ENCODE assay signal across 8 cellular contexts in the genomic region with DNA sequence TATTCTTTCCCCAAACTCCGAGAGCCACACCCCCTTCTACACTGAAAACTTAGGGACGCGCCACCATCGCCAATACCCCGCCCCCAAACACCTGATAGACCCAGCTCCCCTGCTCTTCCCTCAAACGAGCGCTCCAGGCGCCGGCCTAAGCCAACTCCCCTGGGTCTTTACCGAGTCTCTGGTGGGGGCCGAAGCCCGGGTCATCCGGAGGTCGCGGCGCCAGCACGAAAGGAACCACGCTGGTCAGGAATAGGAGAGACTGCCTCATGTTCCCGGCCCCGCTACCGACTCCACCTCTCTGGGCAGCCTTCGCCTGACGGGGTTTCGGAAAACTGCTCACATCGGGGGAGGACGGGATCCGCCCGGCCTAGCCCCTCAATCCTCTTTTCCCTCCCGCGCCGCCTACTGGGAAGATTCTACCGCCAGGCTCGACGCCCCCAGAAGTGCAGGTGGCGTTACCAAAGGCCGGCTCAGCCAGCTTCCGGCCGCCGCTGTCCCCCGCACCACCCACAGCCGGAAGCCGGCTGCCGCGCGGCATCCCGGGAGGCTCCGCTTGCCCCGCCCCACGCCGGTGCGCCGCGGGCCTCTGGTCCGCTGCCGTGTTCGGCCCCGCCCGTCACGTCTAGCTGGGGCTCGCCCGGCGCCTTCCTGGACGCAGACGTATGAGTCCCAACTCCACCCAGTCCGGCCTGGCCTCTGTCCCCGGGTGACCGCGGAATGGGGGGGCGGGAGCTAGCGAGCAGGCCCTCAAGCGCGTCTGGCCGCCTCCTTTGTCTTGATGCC. TPM values are rescaled to one million over a fixed set of nuclear protein-coding genes. Genes with fewer than 3 reads are reported as not detected.
DNase-seq lines count a peak whose midpoint lies in the region; ATAC-seq and TF ChIP-seq lines count a peak whose summit lies in the region.

A gene (minus strand): TSS at position 493 of the 783 bp plus-strand sequence. CDS start 225 bp downstream, at position 268.

- intact Hi-C loops in CD4-positive, alpha-beta T cell (cut with DNase I, micrococcal nuclease), result loop anchor here (1.0 to 10.0 kb wide), 8 partner anchors 75 to 551 kb away; a partner anchor contains a TSS
- intact Hi-C loops in lower lobe of right lung (cut with DNase I), result no loop called here

- H3K4me3 ChIP-seq in duodenal mucosa (ENCODE audit: low read depth in 1 of 2, low read length in 2 of 2) (peak within 1 kb of the TSS; percentile 94 to 95), lower lobe of right lung (peak within 1 kb of the TSS; percentile 88)

- POLR2A ChIA-PET in CD4-positive, alpha-beta T cell (lab: Charles Lee), result interaction anchor here (0.6 to 3.7 kb wide), 35 partner anchors 9 to 893 kb away, joined by 3 to 80 read pairs (median 3); a partner anchor contains a TSS
- POLR2A ChIA-PET in activated CD4-positive, alpha-beta memory T cell treated with anti-CD3 and anti-CD28 coated beads, Interleukin-2, amount 10 ng/mL, durations not matched to agents 7 days and 5 days (lab: Charles Lee), result interaction anchor here (0.6 to 3.9 kb wide), 68 partner anchors 9 to 893 kb away, joined by 3 to 62 read pairs (median 6); a partner anchor contains a TSS

- H3K36me3 Mint-ChIP-seq in CD4-positive, alpha-beta T cell (ENCODE audit: low read depth), result peaks cover 15% of the 10 kb centered on the region
- H3K36me3 Mint-ChIP-seq in activated CD4-positive, alpha-beta memory T cell treated with anti-CD3 and anti-CD28 coated beads, Interleukin-2, amount 10 ng/mL, durations not matched to agents 7 days and 5 days (ENCODE audit: low read depth), result peaks cover 17% of the 10 kb centered on the region

- no peaks in the 10 kb centered on the region for H3K27me3 Mint-ChIP-seq in CD4-positive, alpha-beta T cell
- H3K27me3 Mint-ChIP-seq in activated CD4-positive, alpha-beta memory T cell treated with anti-CD3 and anti-CD28 coated beads, Interleukin-2, amount 10 ng/mL, durations not matched to agents 7 days and 5 days, result no peaks in the 10 kb centered on the region

- H3K27ac Mint-ChIP-seq in CD4-positive, alpha-beta T cell, result peak within 1 kb of the TSS; percentile 86
- H3K27ac Mint-ChIP-seq in activated CD4-positive, alpha-beta memory T cell treated with anti-CD3 and anti-CD28 coated beads, Interleukin-2, amount 10 ng/mL, durations not matched to agents 7 days and 5 days, result peak within 1 kb of the TSS; percentile 94

- no peaks in the 10 kb centered on the region for H3K27me3 ChIP-seq in CD4-positive, alpha-beta T cell (ENCODE audit: control insufficient read depth, insufficient read depth, low read length)
- no peaks in the 10 kb centered on the region for H3K27me3 ChIP-seq in duodenal mucosa (ENCODE audit: control insufficient read depth in 1 of 2, insufficient read depth in 2 of 2, low read length in 2 of 2)
- no peaks in the 10 kb centered on the region for H3K27me3 ChIP-seq in lower lobe of right lung (ENCODE audit: low read depth)

- H3K36me3 ChIP-seq in duodenal mucosa (ENCODE audit: control insufficient read depth in 1 of 2, insufficient read depth in 2 of 2, low read length in 2 of 2) (no peaks in the 10 kb centered on the region), lower lobe of right lung (no peaks in the 10 kb centered on the region)

- H3K27ac ChIP-seq in CD4-positive, alpha-beta T cell (ENCODE audit: low read depth, low read length), result peak within 1 kb of the TSS; percentile 97
- H3K27ac ChIP-seq in duodenal mucosa (ENCODE audit: low read depth, low read length) (peak within 1 kb of the TSS; percentile 97), lower lobe of right lung (peak within 1 kb of the TSS; percentile 100)

- H3K4me3 Mint-ChIP-seq in CD4-positive, alpha-beta T cell, result peak within 1 kb of the TSS; percentile 95
- peak within 1 kb of the TSS; percentile 97 for H3K4me3 Mint-ChIP-seq in activated CD4-positive, alpha-beta memory T cell treated with anti-CD3 and anti-CD28 coated beads, Interleukin-2, amount 10 ng/mL, durations not matched to agents 7 days and 5 days

- no peaks in the 10 kb centered on the region for H3K9me3 ChIP-seq in CD4-positive, alpha-beta T cell (ENCODE audit: control insufficient read depth, low read length)
- H3K9me3 ChIP-seq in duodenal mucosa (ENCODE audit: control insufficient read depth in 1 of 2, low read length in 2 of 2) (no peaks in the 10 kb centered on the region), lower lobe of right lung (no peaks in the 10 kb centered on the region)

- peaks cover 58% of the 10 kb centered on the region for H3K4me1 Mint-ChIP-seq in CD4-positive, alpha-beta T cell (ENCODE audit: low read depth)
- H3K4me1 Mint-ChIP-seq in activated CD4-positive, alpha-beta memory T cell treated with anti-CD3 and anti-CD28 coated beads, Interleukin-2, amount 10 ng/mL, durations not matched to agents 7 days and 5 days, result peaks cover 58% of the 10 kb centered on the region

- peak; percentile 60 to 85 (median 76) for DNase-seq in CD4-positive, alpha-beta T cell
- DNase-seq in NCI-H774 (lab: John Stamatoyannopoulos, UW), result peak; percentile 95
- peak; percentile 92 for DNase-seq in activated CD4-positive, alpha-beta memory T cell treated with anti-CD3 and anti-CD28 coated beads, Interleukin-2, amount 10 ng/mL, durations not matched to agents 7 days and 5 days
- peak; percentile 99 for DNase-seq in lower lobe of right lung
- peak; percentile 68 to 88 (median 79) for DNase-seq in stimulated activated CD4-positive, alpha-beta T cell treated with anti-CD3 and anti-CD28 coated beads, TNF-alpha, amount 100 ng/mL, for 24 hours (ENCODE audit: low read depth in 3 of 3)

- peak; percentile 15 for TF ChIP-seq CTCF in CD4-positive, alpha-beta T cell (IDR thresholded peaks at IDR 0.05)
- TF ChIP-seq CTCF in lower lobe of right lung (IDR thresholded peaks at IDR 0.05), result peak; percentile 59

- ATAC-seq in CD4-positive, alpha-beta T cell (ENCODE audit: poor library complexity), result peak; percentile 86
- peak; percentile 92 for ATAC-seq in GM19397 (IDR thresholded peaks at IDR 0.05; ENCODE audit: unreplicated experiment)
- peak; percentile 92 for ATAC-seq in HG03571 (IDR thresholded peaks at IDR 0.05; ENCODE audit: unreplicated experiment)
- ATAC-seq in lower lobe of right lung, result peak; percentile 97 to 98

- peak within 1 kb of the TSS; percentile 84 to 91 for H3K9ac ChIP-seq in duodenal mucosa (ENCODE audit: low read depth in 1 of 2, low read length in 2 of 2)

- peaks cover 28 to 34% of the 10 kb centered on the region in 2 donors for H3K4me1 ChIP-seq in duodenal mucosa (ENCODE audit: control insufficient read depth in 1 of 2, insufficient read depth in 2 of 2, low read length in 2 of 2)
- peaks cover 54% of the 10 kb centered on the region for H3K4me1 ChIP-seq in lower lobe of right lung

- H3K9me3 Mint-ChIP-seq in CD4-positive, alpha-beta T cell, result no peaks in the 10 kb centered on the region
- H3K9me3 Mint-ChIP-seq in activated CD4-positive, alpha-beta memory T cell treated with anti-CD3 and anti-CD28 coated beads, Interleukin-2, amount 10 ng/mL, durations not matched to agents 7 days and 5 days, result no peaks in the 10 kb centered on the region

- CTCF ChIA-PET in CD4-positive, alpha-beta T cell (lab: Charles Lee), result interaction anchor here (0.6 to 2.6 kb wide), 9 partner anchors 15 to 429 kb away, joined by 3 to 13 read pairs (median 4); a partner anchor contains a TSS
- CTCF ChIA-PET in activated CD4-positive, alpha-beta memory T cell treated with anti-CD3 and anti-CD28 coated beads, Interleukin-2, amount 10 ng/mL, durations not matched to agents 7 days and 5 days (lab: Charles Lee), result interaction anchor here (0.8 to 2.2 kb wide), 14 partner anchors 10 to 288 kb away, joined by 3 to 14 read pairs (median 4); a partner anchor contains a TSS

RNA-seq across cellular contexts. Expression of the gene that starts here (rescaled TPM):
- 10 to 100 TPM; 21.4 to 21.6 TPM for total RNA-seq in CD4-positive, alpha-beta T cell
- 10 to 100 TPM; 28.9 to 31.0 TPM for total RNA-seq in activated CD4-positive, alpha-beta memory T cell treated with anti-CD3 and anti-CD28 coated beads, Interleukin-2, amount 10 ng/mL, durations not matched to agents 7 days and 5 days
- 76.9 TPM for total RNA-seq in lower lobe of right lung

Comparison
In these comparisons a context has a peak if more than half of its experiments do, and no peak if none do; other contexts are left out.
1. Peak in every context shown above with its lines: DNase-seq, ATAC-seq, H3K4me3 ChIP-seq and H3K27ac ChIP-seq.